Comparison of ENCODE assay signal across 7 cellular contexts in the genomic region with DNA sequence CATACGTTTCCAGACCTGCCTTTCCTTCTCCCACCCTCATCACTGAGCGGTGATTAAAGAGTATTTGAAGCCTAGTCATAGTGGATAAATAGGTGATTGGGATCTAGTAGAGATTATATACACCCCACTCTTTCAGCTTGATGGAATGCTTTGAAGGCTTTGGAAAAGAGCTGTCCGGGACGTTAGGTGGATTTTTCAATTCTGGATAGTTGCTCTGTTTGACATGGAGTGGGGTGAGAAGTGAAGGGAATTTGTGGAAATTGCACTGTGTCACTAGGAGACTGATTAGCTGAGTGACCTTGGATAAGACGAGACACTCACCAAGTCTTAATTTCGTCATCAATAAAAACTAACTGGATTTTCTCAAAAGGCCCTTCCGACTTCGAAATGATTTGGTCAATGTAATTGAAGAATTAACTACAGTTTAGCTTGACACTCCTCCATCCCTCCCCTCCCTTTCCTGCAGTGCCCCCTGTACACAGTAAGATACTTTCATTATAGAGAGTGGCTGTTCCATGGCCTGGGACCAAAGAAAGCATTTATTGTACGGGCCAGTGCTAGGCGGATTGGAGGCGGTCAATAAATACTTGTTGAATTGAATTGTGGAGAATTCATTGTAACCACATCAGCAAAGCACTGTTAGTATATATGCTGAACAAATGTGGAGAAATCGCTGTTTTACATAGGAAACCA. TPM values are rescaled to one million over a fixed set of nuclear protein-coding genes. Genes with fewer than 3 reads are reported as not detected.
A peak's percentile ranks its signal among the peaks of the same experiment; 100 is the strongest.
DNase-seq lines count a peak whose midpoint lies in the region; ATAC-seq and TF ChIP-seq lines count a peak whose summit lies in the region.

No MANE protein-coding gene starts in this region.

- H3K4me3 Mint-ChIP-seq in osteocyte (ENCODE audit: unreplicated experiment), result peak overlapping the region; percentile 90

- peaks cover 20% of the 10 kb centered on the region for H3K4me1 ChIP-seq in foreskin keratinocyte

- H3K4me1 Mint-ChIP-seq in osteocyte (ENCODE audit: unreplicated experiment), result peaks cover 25% of the 10 kb centered on the region

- ATAC-seq in foreskin keratinocyte, result no peak

- DNase-seq in HFF-Myc (ENCODE audit: extremely low read depth, low read depth) (no peak), foreskin keratinocyte (no peak), osteocyte (ENCODE audit: extremely low spot score, unreplicated experiment) (no peak), D341Med (ENCODE audit: low spot score) (no peak), mesenteric fat pad (ENCODE audit: low spot score) (no peak)
- no peak for DNase-seq in stimulated activated CD4-positive, alpha-beta T cell treated with anti-CD3 and anti-CD28 coated beads, Interleukin-1b, Interleukin-23, amount 100 ng/mL, for 48 hours

- H3K9me3 Mint-ChIP-seq in osteocyte (ENCODE audit: unreplicated experiment), result no peaks in the 10 kb centered on the region

- peak overlapping the region; percentile 99 for H3K4me3 ChIP-seq in HFF-Myc (replicated peaks; ENCODE audit: low read depth, low read length)

- peak overlapping the region; percentile 93 for H3K27ac Mint-ChIP-seq in osteocyte (ENCODE audit: unreplicated experiment)

- TF ChIP-seq CTCF in HFF-Myc (IDR thresholded peaks at IDR 0.05; ENCODE audit: low read depth, low read length, missing control alignments) (no peak), VCaP (conservative IDR thresholded peaks at IDR 0.05) (no peak), foreskin keratinocyte (conservative IDR thresholded peaks at IDR 0.05) (no peak), osteocyte (IDR thresholded peaks at IDR 0.05) (no peak)

- peak overlapping the region; percentile 95 for H3K27ac ChIP-seq in VCaP
- peak overlapping the region; percentile 51 for H3K27ac ChIP-seq in foreskin keratinocyte

- no peaks in the 10 kb centered on the region for H3K27me3 ChIP-seq in foreskin keratinocyte

- H3K27me3 Mint-ChIP-seq in osteocyte (ENCODE audit: unreplicated experiment), result peaks cover 6% of the 10 kb centered on the region

- peaks cover 7% of the 10 kb centered on the region for H3K36me3 Mint-ChIP-seq in osteocyte (ENCODE audit: unreplicated experiment)

RNA-seq across cellular contexts. Expression of a gene that starts 1.0 kb away (rescaled TPM):
- total RNA-seq in foreskin keratinocyte, result 32.3 and 41.3 TPM in 2 replicates
- polyA plus RNA-seq in foreskin keratinocyte, result 6.2 and 6.4 TPM in 2 replicates
- total RNA-seq in osteocyte, result 84.1 and 90.4 TPM in 2 replicates
- 58.9 TPM for total RNA-seq in mesenteric fat pad

RNA-seq across cellular contexts. Expression of a gene that starts 33.2 kb away (rescaled TPM):
- total RNA-seq in foreskin keratinocyte (11.2 and 11.3 TPM in 2 replicates), osteocyte (13.9 and 14.6 TPM in 2 replicates), mesenteric fat pad (10.2 TPM)
- 7.2 and 8.0 TPM in 2 replicates for polyA plus RNA-seq in foreskin keratinocyte

RNA-seq across cellular contexts. Expression of a gene that starts 40.5 kb away (rescaled TPM):
- total RNA-seq in foreskin keratinocyte (0.25 and 0.71 TPM in 2 replicates), osteocyte (not detected in 2 replicates), mesenteric fat pad (76.2 TPM)
- polyA plus RNA-seq in foreskin keratinocyte, result 0.33 and 0.59 TPM in 2 replicates

Comparison
In these comparisons a context has a peak if more than half of its experiments do, and no peak if none do; other contexts are left out.
1. RNA of a gene that starts 40.5 kb away (total RNA-seq): 76.2 TPM in mesenteric fat pad (single experiment); 0.25 to 0.71 TPM in foreskin keratinocyte and not detected in osteocyte; every median in the first group is over 10 times any median in the second.